1 cellular context compared by ENCODE assay signal in genomic region chr11:61369372-61370348, GRCh38.
TF ChIP-seq lines count a peak whose summit lies in the region.

No MANE protein-coding gene starts in this region.

TF ChIP-seq in HepG2, 621 proteins besides CTCF, POLR2A, EP300 and RAD21 (continued from another document and continues in another):
- no peak for TF ChIP-seq ZNF318 (CRISPR knock-in tag; IDR thresholded peaks at IDR 0.05)
- no peak for TF ChIP-seq SMAD9 (CRISPR knock-in tag; IDR thresholded peaks at IDR 0.05)
- TF ChIP-seq ZBTB46 (CRISPR knock-in tag; IDR thresholded peaks at IDR 0.05; ENCODE audit: borderline replicate concordance), result no peak
- no peak for TF ChIP-seq GMEB2 (CRISPR knock-in tag; IDR thresholded peaks at IDR 0.05; ENCODE audit: low read depth)
- TF ChIP-seq IRX3 (CRISPR knock-in tag; IDR thresholded peaks at IDR 0.05; ENCODE audit: borderline replicate concordance, low read depth), result no peak
- TF ChIP-seq HMG20A (CRISPR knock-in tag; IDR thresholded peaks at IDR 0.05; ENCODE audit: borderline replicate concordance), result peak; percentile 65; the same call in 1 of the 2 replicates
- no peak for TF ChIP-seq ZNF260 (CRISPR knock-in tag; IDR thresholded peaks at IDR 0.05; ENCODE audit: borderline replicate concordance, low read depth)
- no peak for TF ChIP-seq CREB3 (CRISPR knock-in tag; IDR thresholded peaks at IDR 0.05)
- TF ChIP-seq ZNF280D (CRISPR knock-in tag; IDR thresholded peaks at IDR 0.05), result 0 out of 2 replicates have a peak, but pooled peaks have one; percentile 60
- no peak for TF ChIP-seq NFAT5 (CRISPR knock-in tag; IDR thresholded peaks at IDR 0.05)
- TF ChIP-seq RCOR2 (CRISPR knock-in tag; IDR thresholded peaks at IDR 0.05), result no peak
- TF ChIP-seq YEATS2 (CRISPR knock-in tag; IDR thresholded peaks at IDR 0.05; ENCODE audit: borderline replicate concordance), result no peak
- no peak for TF ChIP-seq ZNF577 (CRISPR knock-in tag; IDR thresholded peaks at IDR 0.05; ENCODE audit: borderline replicate concordance, low read depth)
- TF ChIP-seq TEAD2 (CRISPR knock-in tag; IDR thresholded peaks at IDR 0.05), result no peak
- TF ChIP-seq ZNF710 (CRISPR knock-in tag; IDR thresholded peaks at IDR 0.05; ENCODE audit: borderline replicate concordance), result 0 out of 2 replicates have a peak, but pooled peaks have one; percentile 15
- no peak for TF ChIP-seq ZNF460 (CRISPR knock-in tag; IDR thresholded peaks at IDR 0.05; ENCODE audit: borderline replicate concordance)
- TF ChIP-seq CENPBD1 (CRISPR knock-in tag; IDR thresholded peaks at IDR 0.05; ENCODE audit: borderline replicate concordance, low read depth), result no peak
- TF ChIP-seq GABPB1 (CRISPR knock-in tag; IDR thresholded peaks at IDR 0.05), result no peak; the same call in 1 of the 2 replicates
- no peak for TF ChIP-seq JUND (CRISPR knock-in tag; IDR thresholded peaks at IDR 0.05)
- TF ChIP-seq MTERF4 (CRISPR knock-in tag; IDR thresholded peaks at IDR 0.05), result no peak
- no peak for TF ChIP-seq HBP1 (CRISPR knock-in tag; IDR thresholded peaks at IDR 0.05; ENCODE audit: low read depth)
